10 cellular contexts compared by ENCODE assay signal in the genomic region with DNA sequence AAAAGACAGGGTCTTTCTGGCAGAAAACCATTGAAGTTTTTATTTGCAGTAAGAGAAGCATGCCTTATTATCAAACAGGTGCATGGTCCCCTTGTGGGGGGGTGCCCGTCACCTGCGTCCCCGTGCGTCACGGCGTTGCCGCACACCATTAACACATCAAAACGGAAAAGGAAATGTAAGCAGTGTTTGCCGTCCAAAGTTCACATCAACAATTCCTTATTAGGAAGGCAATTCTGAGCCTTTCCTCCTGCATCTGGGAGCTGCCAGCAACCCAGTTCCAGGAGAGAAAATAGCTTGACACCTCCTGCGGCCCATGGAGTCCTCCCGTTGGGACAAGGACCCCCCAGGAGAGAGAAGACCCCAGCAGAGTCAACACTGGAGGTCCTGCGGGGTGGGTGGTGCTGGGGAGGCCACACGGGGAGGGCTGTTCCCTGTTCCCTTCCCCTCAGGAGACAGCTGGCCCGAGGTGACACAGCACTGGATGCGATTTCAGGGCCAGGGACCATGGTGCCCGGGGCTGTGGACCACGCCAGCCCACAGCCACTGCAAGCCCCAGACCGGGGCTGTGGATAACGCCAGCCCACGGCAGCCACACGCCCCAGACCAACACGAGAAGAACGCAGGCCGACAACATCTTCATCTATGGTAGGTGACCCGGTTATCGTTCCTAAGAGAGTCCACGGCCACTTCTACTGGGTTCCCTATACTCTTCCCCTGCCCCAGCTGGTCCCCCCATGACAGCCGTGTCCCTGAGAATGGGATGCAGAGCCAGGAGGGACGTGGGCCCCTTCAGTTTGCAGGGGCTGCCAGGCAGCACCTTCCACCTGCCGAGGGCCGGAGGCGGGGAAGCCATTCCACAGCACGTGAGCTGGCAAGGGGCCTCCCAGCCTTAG. TPM values are rescaled to one million over a fixed set of nuclear protein-coding genes. Genes with fewer than 3 reads are reported as not detected.
DNase-seq lines count a peak whose midpoint lies in the region; FAIRE-seq and TF ChIP-seq lines count a peak whose summit lies in the region.
"Had no signal": no experiment of that assay in that cellular context is flagged by ENCODE, and none has a peak within 500 bp of the region (broad histone marks: within the 10 kb centered on the region; RNA-seq: fewer than 3 reads in every experiment).

No MANE protein-coding gene starts in this region.

- WGBS in stomach, 5 donors, result 25 to 42% (median 32%) methylated on average over 24 to 33 of the region's 33 CpGs

- H3K4me3 ChIP-seq in HUES6 (ENCODE audit: low read depth, low read length) (no peak overlapping the region), WI38 (ENCODE audit: low read depth, low read length) (peak overlapping the region; percentile 57), kidney (ENCODE audit: low read length in 2 of 2) (peak overlapping the region; percentile 40 to 58), stomach (peak overlapping the region; percentile 32 to 42 (median 39))
- H3K4me3 ChIP-seq: adrenal gland had no signal

- TF ChIP-seq CTCF in WI38 (IDR thresholded peaks at IDR 0.05; ENCODE audit: low read depth, low read length) (no peak), kidney (IDR thresholded peaks at IDR 0.05; ENCODE audit: borderline replicate concordance, extremely low read depth, insufficient read depth) (no peak), stomach (IDR thresholded peaks at IDR 0.05) (no peak)

- TF ChIP-seq EP300 in stomach (IDR thresholded peaks at IDR 0.05), result peak; percentile 98

- H3K36me3 ChIP-seq in HUES6 (ENCODE audit: control insufficient read depth, insufficient read depth, low read length), result no peaks in the 10 kb centered on the region
- H3K36me3 ChIP-seq in kidney (ENCODE audit: control insufficient read depth in 1 of 2, insufficient read depth in 2 of 2, low read length in 2 of 2), result no peaks in the 10 kb centered on the region
- H3K36me3 ChIP-seq in stomach, result peaks cover 0 to 4% (median under 1%) of the 10 kb centered on the region in 4 donors
- H3K36me3 ChIP-seq: adrenal gland had no signal

- H3K27ac ChIP-seq in HUES6 (ENCODE audit: low read depth, low read length) (peak overlapping the region; percentile 63; the same call in 1 of the 2 replicates), kidney (ENCODE audit: low read depth in 2 of 2, low read length in 2 of 2) (peak overlapping the region; percentile 95 to 96), stomach (peak overlapping the region; percentile 87 to 95 (median 92))
- H3K27ac ChIP-seq: adrenal gland had no signal

- H3K9ac ChIP-seq in HUES6 (ENCODE audit: low read length) (no peak overlapping the region), kidney (ENCODE audit: low read length in 2 of 2) (peak overlapping the region; percentile 27 to 78)

- intact Hi-C loops in kidney (cut with DNase I) (no loop called here), stomach (cut with DNase I; ENCODE audit: low total_unique reads) (no loop called here)

- H3K27me3 ChIP-seq in HUES6 (ENCODE audit: control insufficient read depth, insufficient read depth, low read length) (no peaks in the 10 kb centered on the region), stomach (no peaks in the 10 kb centered on the region)
- H3K27me3 ChIP-seq: adrenal gland had no signal

- H3K4me1 ChIP-seq in HUES6 (ENCODE audit: control insufficient read depth, insufficient read depth, low read length), result peaks cover 11% of the 10 kb centered on the region
- peaks cover 16 to 25% of the 10 kb centered on the region in 2 donors for H3K4me1 ChIP-seq in kidney (ENCODE audit: control insufficient read depth in 1 of 2, insufficient read depth in 1 of 2, low read depth in 1 of 2, low read length in 2 of 2)
- H3K4me1 ChIP-seq in stomach, result peaks cover 19 to 54% (median 40%) of the 10 kb centered on the region in 4 donors

- FAIRE-seq in kidney (lab: Jason Lieb, UNC) (no peak), H54 (lab: Jason Lieb, UNC) (no peak)

- peaks cover 2% of the 10 kb centered on the region for H3K9me3 ChIP-seq in HUES6 (ENCODE audit: control insufficient read depth, insufficient read depth, low read depth, low read length)
- H3K9me3 ChIP-seq in kidney (ENCODE audit: control insufficient read depth in 1 of 2, low read length in 2 of 2), result peaks cover 0 to 2% of the 10 kb centered on the region in 2 donors
- H3K9me3 ChIP-seq in stomach, result peaks cover 0 to 3% (median 2%) of the 10 kb centered on the region in 4 donors

- peak in 2 of 4 donors; percentile 57 to 73 for TF ChIP-seq POLR2A in stomach (IDR thresholded peaks at IDR 0.05)
- no peak for TF ChIP-seq POLR2A in H54 (IDR thresholded peaks at IDR 0.05; ENCODE audit: low read depth, low read length)

- DNase-seq in kidney, result peak; percentile 80
- peak; percentile 87 for DNase-seq in stomach
- DNase-seq in activated CD4-positive, CD25-positive, alpha-beta regulatory T cell treated with anti-CD3 and anti-CD28 coated beads, Interleukin-2, amount 50 U/mL, for 72 hours, result no peak
- no peak for DNase-seq in activated naive CD4-positive, alpha-beta T cell (lab: John Stamatoyannopoulos, UW)
- no peak for DNase-seq in T-helper 1 cell
- no peak for DNase-seq in H54 (ENCODE audit: insufficient read length, low spot score)
- DNase-seq: activated CD4-positive, alpha-beta T cell treated with anti-CD3 and anti-CD28 coated beads for 48 hours had no signal

RNA-seq across cellular contexts. Expression of gene DIP2C, which starts 39.4 kb away (rescaled TPM):
- 22.6 TPM for total RNA-seq in kidney
- 6.2 TPM for polyA plus RNA-seq in kidney (ENCODE audit: insufficient read depth, low read depth, low replicate concordance)
- total RNA-seq in stomach, result 10 to 100 TPM; 19.3 to 40.1 (median 29.5) TPM
- 1 to 10 TPM; 2.4 to 4.0 (median 2.9) TPM for polyA plus RNA-seq in stomach

Comparison
In these comparisons a context has a peak if more than half of its experiments do, and no peak if none do; other contexts are left out.
1. DNase-seq: peak in kidney (single experiment) and stomach (single experiment); none in activated CD4-positive, CD25-positive, alpha-beta regulatory T cell treated with anti-CD3 and anti-CD28 coated beads, Interleukin-2, amount 50 U/mL, for 72 hours (single experiment), activated naive CD4-positive, alpha-beta T cell (0 of 4), T-helper 1 cell (0 of 5) and H54 (single experiment).
2. Peak in every context shown above with its lines, with median percentiles within 50 percentile points of each other: H3K27ac ChIP-seq.